ENCODE assay signal across 18 cellular contexts in the genomic region with DNA sequence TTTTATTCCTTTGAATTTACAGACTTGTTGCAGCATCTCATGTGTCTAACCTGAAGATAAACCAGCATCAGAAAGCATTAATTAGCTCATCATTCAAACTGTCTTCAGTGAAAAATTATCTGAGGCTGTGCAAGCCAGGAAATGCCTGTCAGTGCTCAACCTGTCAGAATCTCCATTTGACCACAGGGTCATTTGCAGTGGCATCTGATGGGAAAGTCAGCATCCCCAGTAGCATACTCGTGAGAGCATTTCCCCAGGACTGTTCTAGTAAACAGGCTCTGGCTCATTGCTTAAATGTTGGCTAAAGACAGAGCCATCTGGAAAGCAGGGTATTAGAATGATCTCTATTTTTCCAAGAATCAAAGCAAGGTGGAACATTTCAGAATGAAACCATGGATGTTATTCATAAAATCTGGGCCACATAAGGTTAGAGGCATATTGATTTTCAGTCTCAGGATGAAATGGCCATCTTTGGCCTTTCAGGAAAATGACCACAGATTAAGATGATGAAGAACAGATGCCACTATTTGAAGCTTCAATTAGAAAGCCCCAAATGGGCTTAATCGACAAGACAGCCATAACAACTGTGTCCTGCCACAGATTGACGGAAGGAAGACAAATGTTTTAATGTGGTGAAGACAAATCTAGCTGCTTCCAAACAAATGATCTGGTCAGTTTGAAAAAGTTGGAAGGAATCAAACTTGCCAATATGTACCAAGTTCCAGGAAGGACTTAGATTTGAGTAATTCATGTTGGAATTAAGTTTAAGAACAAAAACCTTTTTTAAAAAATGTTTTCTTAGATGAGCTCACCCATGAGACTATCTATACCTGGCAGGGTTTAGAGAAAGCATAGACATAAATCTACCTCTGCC.
DNase-seq lines count a peak whose midpoint lies in the region; ATAC-seq, FAIRE-seq and TF ChIP-seq lines count a peak whose summit lies in the region.
"Had no signal": no experiment of that assay in that cellular context is flagged by ENCODE, and none has a peak within 500 bp of the region (broad histone marks: within the 10 kb centered on the region; RNA-seq: fewer than 3 reads in every experiment).

No MANE protein-coding gene starts in this region.

- H3K27ac ChIP-seq in cardiac muscle cell: no peak overlapping the region
- H3K27ac ChIP-seq in astrocyte (ENCODE audit: low read depth, low read length): no peak overlapping the region
- H3K27ac ChIP-seq: 22Rv1; BLaER1 treated with 17β-estradiol and CSF1 and Interleukin-3, amounts not matched to agents 10 nM and 100 nM had no signal

- H3K79me2 ChIP-seq in astrocyte (ENCODE audit: insufficient read depth, low read length): no peaks in the 10 kb centered on the region

- DNase-seq in cardiac muscle cell (ENCODE audit: low read depth in 1 of 2, low spot score in 1 of 2) (peak; percentile 3 to 33), Right ventricle myocardium inferior (ENCODE audit: missing footprints) (no peak), astrocyte (ENCODE audit: low read depth) (peak; percentile 13), iris pigment epithelial cell (ENCODE audit: low read depth) (peak; percentile 25), amygdala (lab: John Stamatoyannopoulos, UW) (no peak)
- no peak for DNase-seq in activated CD4-positive, CD25-positive, alpha-beta regulatory T cell (lab: John Stamatoyannopoulos, UW)
- DNase-seq: DMS 273 treated with DMSO at 0.1 percent for 48 hours, H7, Karpas-422, MM.1S, NCI-H1105, NCI-H1694 treated with DMSO at 0.1 percent for 48 hours, Right ventricle myocardium superior had no signal

- H3K36me3 ChIP-seq in cardiac muscle cell (no peaks in the 10 kb centered on the region), astrocyte (ENCODE audit: insufficient read depth, low read length) (no peaks in the 10 kb centered on the region)
- H3K36me3 ChIP-seq: BLaER1 treated with 17β-estradiol and CSF1 and Interleukin-3, amounts not matched to agents 10 nM and 100 nM had no signal

- H3K27me3 Mint-ChIP-seq in astrocyte (ENCODE audit: low read depth, unreplicated experiment): no peaks in the 10 kb centered on the region

- no peak for TF ChIP-seq CTCF in cardiac muscle cell (IDR thresholded peaks at IDR 0.05; ENCODE audit: low read depth, low read length)
- TF ChIP-seq CTCF in astrocyte (IDR thresholded peaks at IDR 0.05; ENCODE audit: insufficient read depth, low read depth, low read length): no peak

- no peaks in the 10 kb centered on the region for H3K9me3 Mint-ChIP-seq in astrocyte (ENCODE audit: unreplicated experiment)

- no peak for FAIRE-seq in astrocyte (lab: Jason Lieb, UNC)

- H3K27ac Mint-ChIP-seq in astrocyte (ENCODE audit: unreplicated experiment): no peak overlapping the region

- H3K4me1 Mint-ChIP-seq in astrocyte (ENCODE audit: low read depth, unreplicated experiment): no peaks in the 10 kb centered on the region

- no peak overlapping the region for H3K9ac ChIP-seq in astrocyte (ENCODE audit: low read length)
- H3K9ac ChIP-seq: BLaER1 treated with 17β-estradiol and CSF1 and Interleukin-3, amounts not matched to agents 10 nM and 100 nM had no signal

- H3K4me1 ChIP-seq in cardiac muscle cell (ENCODE audit: low read depth) (no peaks in the 10 kb centered on the region), astrocyte (ENCODE audit: insufficient read depth, low read length) (no peaks in the 10 kb centered on the region)

- H3K36me3 Mint-ChIP-seq in astrocyte (ENCODE audit: low read depth, unreplicated experiment): no peaks in the 10 kb centered on the region

- no peak overlapping the region for H3K4me3 Mint-ChIP-seq in astrocyte (ENCODE audit: unreplicated experiment)

- H2AFZ ChIP-seq in astrocyte (ENCODE audit: low read depth, low read length): no peak overlapping the region

- H3K27me3 ChIP-seq in cardiac muscle cell (no peaks in the 10 kb centered on the region), astrocyte (ENCODE audit: insufficient read depth, low read length) (no peaks in the 10 kb centered on the region)
- H3K27me3 ChIP-seq: BLaER1 treated with 17β-estradiol and CSF1 and Interleukin-3, amounts not matched to agents 10 nM and 100 nM had no signal

- no peak overlapping the region for H3K4me2 ChIP-seq in astrocyte (ENCODE audit: low read length)
- H3K4me2 ChIP-seq: BLaER1 treated with 17β-estradiol and CSF1 and Interleukin-3, amounts not matched to agents 10 nM and 100 nM had no signal

- no peak for ATAC-seq in Right ventricle myocardium inferior
- ATAC-seq in GM18502 (IDR thresholded peaks at IDR 0.05; ENCODE audit: poor library complexity, unreplicated experiment): no peak
- ATAC-seq in HG02588 (IDR thresholded peaks at IDR 0.05; ENCODE audit: unreplicated experiment): no peak
- ATAC-seq: Panc1 had no signal

- H3K4me3 ChIP-seq in cardiac muscle cell (no peak overlapping the region), astrocyte (ENCODE audit: insufficient read depth, low read depth, low read length) (no peak overlapping the region)
- H3K4me3 ChIP-seq: BLaER1 treated with 17β-estradiol and CSF1 and Interleukin-3, amounts not matched to agents 10 nM and 100 nM had no signal

- no peaks in the 10 kb centered on the region for H4K20me1 ChIP-seq in astrocyte (ENCODE audit: insufficient read depth, low read length)
- H4K20me1 ChIP-seq: BLaER1 treated with 17β-estradiol and CSF1 and Interleukin-3, amounts not matched to agents 10 nM and 100 nM had no signal

- no peaks in the 10 kb centered on the region for H3K9me3 ChIP-seq in cardiac muscle cell (ENCODE audit: low read depth)
- H3K9me3 ChIP-seq in astrocyte (ENCODE audit: insufficient read depth, low read depth, low read length): no peaks in the 10 kb centered on the region
- H3K9me3 ChIP-seq: BLaER1 treated with 17β-estradiol and CSF1 and Interleukin-3, amounts not matched to agents 10 nM and 100 nM had no signal

- intact Hi-C loops in Right ventricle myocardium inferior (cut with DNase I): no loop called here

Comparison
In these comparisons a context has a peak if more than half of its experiments do, and no peak if none do; other contexts are left out.
1. DNase-seq: peak in cardiac muscle cell (2 of 2), astrocyte (single experiment) and iris pigment epithelial cell (single experiment); none in Right ventricle myocardium inferior (single experiment), activated CD4-positive, CD25-positive, alpha-beta regulatory T cell (0 of 4) and amygdala (0 of 56).